23 cellular contexts compared by ENCODE assay signal in genomic region chr7:44965441-44965903, GRCh38. TPM values are rescaled to one million over a fixed set of nuclear protein-coding genes. Genes with fewer than 3 reads are reported as not detected.
A peak's percentile ranks its signal among the peaks of the same experiment; 100 is the strongest.
DNase-seq lines count a peak whose midpoint lies in the region; ATAC-seq and TF ChIP-seq lines count a peak whose summit lies in the region.
"Had no signal": no experiment of that assay in that cellular context is flagged by ENCODE, and none has a peak within 500 bp of the region (broad histone marks: within the 10 kb centered on the region; RNA-seq: fewer than 3 reads in every experiment).

No MANE protein-coding gene starts in this region.

- H3K4me3 ChIP-seq in coronary artery, result no peak overlapping the region
- H3K4me3 ChIP-seq: A549; BLaER1 treated with 17β-estradiol and CSF1 and Interleukin-3, amounts not matched to agents 10 nM and 100 nM; esophagus squamous epithelium had no signal

- intact Hi-C loops in sciatic nerve (cut with DNase I), result loop anchor here (10.0 kb wide), 1 partner anchor 169 kb away; no protein-coding TSS in a partner anchor

- no peak overlapping the region for H3K27ac ChIP-seq in coronary artery
- H3K27ac ChIP-seq: A549; BLaER1 treated with 17β-estradiol and CSF1 and Interleukin-3, amounts not matched to agents 10 nM and 100 nM; esophagus squamous epithelium; HL-60 had no signal

- ATAC-seq in sciatic nerve, result no peak
- ATAC-seq in HG03175 (IDR thresholded peaks at IDR 0.05; ENCODE audit: unreplicated experiment), result no peak
- ATAC-seq: left ventricle myocardium superior had no signal

- no peak for TF ChIP-seq CTCF in coronary artery (IDR thresholded peaks at IDR 0.05)

- peak; percentile 52 for DNase-seq in activated CD8-positive, alpha-beta memory T cell treated with anti-CD3 and anti-CD28 coated beads for 24 hours
- DNase-seq in activated CD8-positive, alpha-beta memory T cell treated with anti-CD3 and anti-CD28 coated beads, Interleukin-2, amount 50 U/mL, for 4 hours, result no peak
- peak; percentile 4 for DNase-seq in Daoy (ENCODE audit: low read depth)
- peak; percentile 63 for DNase-seq in coronary artery (ENCODE audit: low spot score)
- DNase-seq in sciatic nerve (ENCODE audit: low spot score), result peak; percentile 45
- no peak for DNase-seq in NCI-H1092 treated with DMSO at 0.1 percent for 48 hours (lab: John Stamatoyannopoulos, UW)
- no peak for DNase-seq in GM19240 (ENCODE audit: insufficient read length, low spot score)
- DNase-seq: activated CD4-positive, alpha-beta T cell treated with anti-CD3 and anti-CD28 coated beads, Interleukin-2, amount 50 U/mL, for 4 hours; caudate nucleus; esophagus squamous epithelium; IMR-90; left ventricle myocardium superior; NCI-H1436 treated with DMSO at 0.1 percent for 48 hours; NCI-H2171; NCI-H748 treated with DMSO at 0.1 percent for 48 hours; occipital lobe; SHP77 treated with DMSO at 0.1 percent for 48 hours; trophoblast cell had no signal

RNA-seq across cellular contexts. Expression of gene MYO1G, which starts 13.3 kb away (rescaled TPM):
- 0.06 and 0.34 TPM in 2 replicates for total RNA-seq in Daoy (2014; rRNA removed; shearing (Covaris generic))
- 8.8 TPM for total RNA-seq in sciatic nerve
- total RNA-seq: M059J had no signal

RNA-seq across cellular contexts. Expression of gene CCM2, which starts 34.5 kb away (rescaled TPM):
- total RNA-seq in Daoy (2014; rRNA removed; shearing (Covaris generic)), result 67.6 and 68.8 TPM in 2 replicates
- 42.9 TPM for total RNA-seq in sciatic nerve

Comparison
In these comparisons a context has a peak if more than half of its experiments do, and no peak if none do; other contexts are left out.
1. DNase-seq: peak in activated CD8-positive, alpha-beta memory T cell treated with anti-CD3 and anti-CD28 coated beads for 24 hours (single experiment), Daoy (single experiment), coronary artery (single experiment) and sciatic nerve (single experiment); none in activated CD8-positive, alpha-beta memory T cell treated with anti-CD3 and anti-CD28 coated beads, Interleukin-2, amount 50 U/mL, for 4 hours (single experiment), NCI-H1092 treated with DMSO at 0.1 percent for 48 hours (single experiment) and GM19240 (single experiment).